ENCODE assay signal across 1 cellular context in the genomic region with DNA sequence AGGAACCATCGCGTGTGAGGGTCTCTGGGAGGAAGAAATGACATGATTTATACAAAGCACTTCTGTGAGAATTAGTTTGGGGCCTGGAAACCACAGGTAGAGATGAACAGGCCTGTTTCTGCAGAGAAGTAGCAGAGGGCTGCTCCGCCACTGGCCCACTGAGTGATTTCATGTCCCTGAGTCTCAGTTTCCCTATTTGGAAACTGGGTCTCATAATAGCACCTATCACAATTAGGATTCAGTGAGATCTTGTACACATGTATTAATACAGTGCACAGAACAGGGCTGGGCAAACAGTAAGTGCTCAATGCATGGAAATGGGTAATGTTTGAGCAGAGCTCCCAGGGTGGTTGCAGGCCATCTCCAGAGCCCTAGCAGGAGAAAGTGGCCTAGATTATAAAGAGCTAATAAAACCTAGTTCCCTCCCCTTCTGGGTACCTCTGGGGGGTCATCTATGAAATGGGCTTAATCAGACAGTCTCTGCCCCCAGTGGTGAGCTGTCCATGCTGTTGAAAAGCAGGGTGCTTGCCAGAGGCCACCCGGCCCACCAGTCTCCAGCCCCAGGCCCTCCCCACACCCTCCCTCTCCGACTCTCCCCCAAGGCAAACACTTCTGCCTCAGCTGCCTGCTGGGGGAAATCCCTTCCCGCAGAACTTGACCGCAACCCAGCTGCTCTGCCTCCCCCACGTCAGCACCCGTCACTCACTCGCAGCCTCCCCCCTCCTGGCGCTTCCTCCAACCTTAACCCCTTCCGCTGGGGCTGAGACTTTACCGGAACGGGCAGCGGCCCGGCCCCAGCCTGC.
TF ChIP-seq lines count a peak whose summit lies in the region.

No MANE protein-coding gene starts in this region.

TF ChIP-seq in GM12878, 131 proteins besides CTCF, POLR2A, EP300 and RAD21 (continued from another document and continues in another):
- TF ChIP-seq SREBF1 (IDR thresholded peaks at IDR 0.05; ENCODE audit: low read length) (0 out of 2 replicates have a peak, but pooled peaks have one; percentile 4), CBFB (IDR thresholded peaks at IDR 0.05; ENCODE audit: low read depth) (peak; percentile 100), YY1 (IDR thresholded peaks at IDR 0.05; ENCODE audit: low read depth, low read length) (peak; percentile 68; the same call in 1 of the 2 replicates), DPF2 (IDR thresholded peaks at IDR 0.05) (peak; percentile 93), EED (IDR thresholded peaks at IDR 0.05; ENCODE audit: low read depth) (peak; percentile 91), MYC (IDR thresholded peaks at IDR 0.05; ENCODE audit: insufficient read depth, insufficient read length, insufficient replicate concordance, low read length, severe bottlenecking) (no peak), ZNF217 (IDR thresholded peaks at IDR 0.05) (no peak), LARP7 (IDR thresholded peaks at IDR 0.05) (peak; percentile 52; the same call in 1 of the 2 replicates), CHD1 (IDR thresholded peaks at IDR 0.05; ENCODE audit: low read depth, low read length) (peak; percentile 84; the same call in 1 of the 2 replicates), SMARCA5 (IDR thresholded peaks at IDR 0.05) (peak; percentile 78), ESRRA (IDR thresholded peaks at IDR 0.05; ENCODE audit: low read length) (no peak), HDAC6 (IDR thresholded peaks at IDR 0.05; ENCODE audit: unreplicated experiment) (no peak), NBN (IDR thresholded peaks at IDR 0.05) (peak; percentile 100), STAT3 (IDR thresholded peaks at IDR 0.05; ENCODE audit: low read depth, low read length) (0 out of 2 replicates have a peak, but pooled peaks have one; percentile 48), NRF1 (conservative IDR thresholded peaks at IDR 0.05; ENCODE audit: low read depth, low read length) (no peak), BACH1 (IDR thresholded peaks at IDR 0.05; ENCODE audit: borderline replicate concordance) (peak; percentile 91; the same call in 1 of the 2 replicates), KDM1A (IDR thresholded peaks at IDR 0.05; ENCODE audit: borderline replicate concordance) (no peak), TCF3 (IDR thresholded peaks at IDR 0.05; ENCODE audit: borderline replicate concordance, insufficient read depth, low read depth, low read length) (peak; percentile 100), SPI1 (IDR thresholded peaks at IDR 0.05; ENCODE audit: borderline replicate concordance, insufficient read depth, low read depth, low read length) (peak; percentile 65; the same call in 1 of the 2 replicates), TBL1XR1 (IDR thresholded peaks at IDR 0.05; ENCODE audit: low read depth, low read length) (peak; percentile 99), CBX3 (IDR thresholded peaks at IDR 0.05; ENCODE audit: borderline replicate concordance, low read depth) (no peak), IKZF2 (IDR thresholded peaks at IDR 0.05) (peak; percentile 88 to 94), MEF2B (IDR thresholded peaks at IDR 0.05; ENCODE audit: partially characterized antibody, poor library complexity, severe bottlenecking) (peak; percentile 71), SRF (IDR thresholded peaks at IDR 0.05; ENCODE audit: low read depth in 2 of 2, low read length in 2 of 2) (peak in 1 of 2 experiments; percentile 42; a peak in 1 of 4 replicates), ZNF622 (IDR thresholded peaks at IDR 0.05) (no peak), MXI1 (IDR thresholded peaks at IDR 0.05; ENCODE audit: low read depth, low read length) (peak; percentile 82), NFIC (IDR thresholded peaks at IDR 0.05; ENCODE audit: low read depth, low read length) (peak; percentile 49; the same call in 1 of the 2 replicates)
- TF ChIP-seq, protein P1, sequence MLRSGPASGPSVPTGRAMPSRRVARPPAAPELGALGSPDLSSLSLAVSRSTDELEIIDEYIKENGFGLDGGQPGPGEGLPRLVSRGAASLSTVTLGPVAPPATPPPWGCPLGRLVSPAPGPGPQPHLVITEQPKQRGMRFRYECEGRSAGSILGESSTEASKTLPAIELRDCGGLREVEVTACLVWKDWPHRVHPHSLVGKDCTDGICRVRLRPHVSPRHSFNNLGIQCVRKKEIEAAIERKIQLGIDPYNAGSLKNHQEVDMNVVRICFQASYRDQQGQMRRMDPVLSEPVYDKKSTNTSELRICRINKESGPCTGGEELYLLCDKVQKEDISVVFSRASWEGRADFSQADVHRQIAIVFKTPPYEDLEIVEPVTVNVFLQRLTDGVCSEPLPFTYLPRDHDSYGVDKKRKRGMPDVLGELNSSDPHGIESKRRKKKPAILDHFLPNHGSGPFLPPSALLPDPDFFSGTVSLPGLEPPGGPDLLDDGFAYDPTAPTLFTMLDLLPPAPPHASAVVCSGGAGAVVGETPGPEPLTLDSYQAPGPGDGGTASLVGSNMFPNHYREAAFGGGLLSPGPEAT (IDR thresholded peaks at IDR 0.05; ENCODE audit: low read depth), result peak; percentile 94
- TF ChIP-seq, protein P2, sequence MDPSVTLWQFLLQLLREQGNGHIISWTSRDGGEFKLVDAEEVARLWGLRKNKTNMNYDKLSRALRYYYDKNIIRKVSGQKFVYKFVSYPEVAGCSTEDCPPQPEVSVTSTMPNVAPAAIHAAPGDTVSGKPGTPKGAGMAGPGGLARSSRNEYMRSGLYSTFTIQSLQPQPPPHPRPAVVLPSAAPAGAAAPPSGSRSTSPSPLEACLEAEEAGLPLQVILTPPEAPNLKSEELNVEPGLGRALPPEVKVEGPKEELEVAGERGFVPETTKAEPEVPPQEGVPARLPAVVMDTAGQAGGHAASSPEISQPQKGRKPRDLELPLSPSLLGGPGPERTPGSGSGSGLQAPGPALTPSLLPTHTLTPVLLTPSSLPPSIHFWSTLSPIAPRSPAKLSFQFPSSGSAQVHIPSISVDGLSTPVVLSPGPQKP (IDR thresholded peaks at IDR 0.05; ENCODE audit: low read depth, low read length), result peak; percentile 64
- TF ChIP-seq, protein P3, sequence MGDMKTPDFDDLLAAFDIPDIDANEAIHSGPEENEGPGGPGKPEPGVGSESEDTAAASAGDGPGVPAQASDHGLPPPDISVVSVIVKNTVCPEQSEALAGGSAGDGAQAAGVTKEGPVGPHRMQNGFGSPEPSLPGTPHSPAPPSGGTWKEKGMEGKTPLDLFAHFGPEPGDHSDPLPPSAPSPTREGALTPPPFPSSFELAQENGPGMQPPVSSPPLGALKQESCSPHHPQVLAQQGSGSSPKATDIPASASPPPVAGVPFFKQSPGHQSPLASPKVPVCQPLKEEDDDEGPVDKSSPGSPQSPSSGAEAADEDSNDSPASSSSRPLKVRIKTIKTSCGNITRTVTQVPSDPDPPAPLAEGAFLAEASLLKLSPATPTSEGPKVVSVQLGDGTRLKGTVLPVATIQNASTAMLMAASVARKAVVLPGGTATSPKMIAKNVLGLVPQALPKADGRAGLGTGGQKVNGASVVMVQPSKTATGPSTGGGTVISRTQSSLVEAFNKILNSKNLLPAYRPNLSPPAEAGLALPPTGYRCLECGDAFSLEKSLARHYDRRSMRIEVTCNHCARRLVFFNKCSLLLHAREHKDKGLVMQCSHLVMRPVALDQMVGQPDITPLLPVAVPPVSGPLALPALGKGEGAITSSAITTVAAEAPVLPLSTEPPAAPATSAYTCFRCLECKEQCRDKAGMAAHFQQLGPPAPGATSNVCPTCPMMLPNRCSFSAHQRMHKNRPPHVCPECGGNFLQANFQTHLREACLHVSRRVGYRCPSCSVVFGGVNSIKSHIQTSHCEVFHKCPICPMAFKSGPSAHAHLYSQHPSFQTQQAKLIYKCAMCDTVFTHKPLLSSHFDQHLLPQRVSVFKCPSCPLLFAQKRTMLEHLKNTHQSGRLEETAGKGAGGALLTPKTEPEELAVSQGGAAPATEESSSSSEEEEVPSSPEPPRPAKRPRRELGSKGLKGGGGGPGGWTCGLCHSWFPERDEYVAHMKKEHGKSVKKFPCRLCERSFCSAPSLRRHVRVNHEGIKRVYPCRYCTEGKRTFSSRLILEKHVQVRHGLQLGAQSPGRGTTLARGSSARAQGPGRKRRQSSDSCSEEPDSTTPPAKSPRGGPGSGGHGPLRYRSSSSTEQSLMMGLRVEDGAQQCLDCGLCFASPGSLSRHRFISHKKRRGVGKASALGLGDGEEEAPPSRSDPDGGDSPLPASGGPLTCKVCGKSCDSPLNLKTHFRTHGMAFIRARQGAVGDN (IDR thresholded peaks at IDR 0.05), result peak; percentile 7; the same call in 1 of the 2 replicates
- TF ChIP-seq, protein P4, sequence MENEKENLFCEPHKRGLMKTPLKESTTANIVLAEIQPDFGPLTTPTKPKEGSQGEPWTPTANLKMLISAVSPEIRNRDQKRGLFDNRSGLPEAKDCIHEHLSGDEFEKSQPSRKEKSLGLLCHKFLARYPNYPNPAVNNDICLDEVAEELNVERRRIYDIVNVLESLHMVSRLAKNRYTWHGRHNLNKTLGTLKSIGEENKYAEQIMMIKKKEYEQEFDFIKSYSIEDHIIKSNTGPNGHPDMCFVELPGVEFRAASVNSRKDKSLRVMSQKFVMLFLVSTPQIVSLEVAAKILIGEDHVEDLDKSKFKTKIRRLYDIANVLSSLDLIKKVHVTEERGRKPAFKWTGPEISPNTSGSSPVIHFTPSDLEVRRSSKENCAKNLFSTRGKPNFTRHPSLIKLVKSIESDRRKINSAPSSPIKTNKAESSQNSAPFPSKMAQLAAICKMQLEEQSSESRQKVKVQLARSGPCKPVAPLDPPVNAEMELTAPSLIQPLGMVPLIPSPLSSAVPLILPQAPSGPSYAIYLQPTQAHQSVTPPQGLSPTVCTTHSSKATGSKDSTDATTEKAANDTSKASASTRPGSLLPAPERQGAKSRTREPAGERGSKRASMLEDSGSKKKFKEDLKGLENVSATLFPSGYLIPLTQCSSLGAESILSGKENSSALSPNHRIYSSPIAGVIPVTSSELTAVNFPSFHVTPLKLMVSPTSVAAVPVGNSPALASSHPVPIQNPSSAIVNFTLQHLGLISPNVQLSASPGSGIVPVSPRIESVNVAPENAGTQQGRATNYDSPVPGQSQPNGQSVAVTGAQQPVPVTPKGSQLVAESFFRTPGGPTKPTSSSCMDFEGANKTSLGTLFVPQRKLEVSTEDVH (IDR thresholded peaks at IDR 0.05; ENCODE audit: low read depth, partially characterized antibody), result peak; percentile 64
- TF ChIP-seq, protein P5, sequence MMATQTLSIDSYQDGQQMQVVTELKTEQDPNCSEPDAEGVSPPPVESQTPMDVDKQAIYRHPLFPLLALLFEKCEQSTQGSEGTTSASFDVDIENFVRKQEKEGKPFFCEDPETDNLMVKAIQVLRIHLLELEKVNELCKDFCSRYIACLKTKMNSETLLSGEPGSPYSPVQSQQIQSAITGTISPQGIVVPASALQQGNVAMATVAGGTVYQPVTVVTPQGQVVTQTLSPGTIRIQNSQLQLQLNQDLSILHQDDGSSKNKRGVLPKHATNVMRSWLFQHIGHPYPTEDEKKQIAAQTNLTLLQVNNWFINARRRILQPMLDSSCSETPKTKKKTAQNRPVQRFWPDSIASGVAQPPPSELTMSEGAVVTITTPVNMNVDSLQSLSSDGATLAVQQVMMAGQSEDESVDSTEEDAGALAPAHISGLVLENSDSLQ (IDR thresholded peaks at IDR 0.05), result peak; percentile 97
- TF ChIP-seq, protein P6, sequence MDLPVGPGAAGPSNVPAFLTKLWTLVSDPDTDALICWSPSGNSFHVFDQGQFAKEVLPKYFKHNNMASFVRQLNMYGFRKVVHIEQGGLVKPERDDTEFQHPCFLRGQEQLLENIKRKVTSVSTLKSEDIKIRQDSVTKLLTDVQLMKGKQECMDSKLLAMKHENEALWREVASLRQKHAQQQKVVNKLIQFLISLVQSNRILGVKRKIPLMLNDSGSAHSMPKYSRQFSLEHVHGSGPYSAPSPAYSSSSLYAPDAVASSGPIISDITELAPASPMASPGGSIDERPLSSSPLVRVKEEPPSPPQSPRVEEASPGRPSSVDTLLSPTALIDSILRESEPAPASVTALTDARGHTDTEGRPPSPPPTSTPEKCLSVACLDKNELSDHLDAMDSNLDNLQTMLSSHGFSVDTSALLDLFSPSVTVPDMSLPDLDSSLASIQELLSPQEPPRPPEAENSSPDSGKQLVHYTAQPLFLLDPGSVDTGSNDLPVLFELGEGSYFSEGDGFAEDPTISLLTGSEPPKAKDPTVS (IDR thresholded peaks at IDR 0.05; ENCODE audit: low read depth, low read length), result no peak
- TF ChIP-seq, protein P7, sequence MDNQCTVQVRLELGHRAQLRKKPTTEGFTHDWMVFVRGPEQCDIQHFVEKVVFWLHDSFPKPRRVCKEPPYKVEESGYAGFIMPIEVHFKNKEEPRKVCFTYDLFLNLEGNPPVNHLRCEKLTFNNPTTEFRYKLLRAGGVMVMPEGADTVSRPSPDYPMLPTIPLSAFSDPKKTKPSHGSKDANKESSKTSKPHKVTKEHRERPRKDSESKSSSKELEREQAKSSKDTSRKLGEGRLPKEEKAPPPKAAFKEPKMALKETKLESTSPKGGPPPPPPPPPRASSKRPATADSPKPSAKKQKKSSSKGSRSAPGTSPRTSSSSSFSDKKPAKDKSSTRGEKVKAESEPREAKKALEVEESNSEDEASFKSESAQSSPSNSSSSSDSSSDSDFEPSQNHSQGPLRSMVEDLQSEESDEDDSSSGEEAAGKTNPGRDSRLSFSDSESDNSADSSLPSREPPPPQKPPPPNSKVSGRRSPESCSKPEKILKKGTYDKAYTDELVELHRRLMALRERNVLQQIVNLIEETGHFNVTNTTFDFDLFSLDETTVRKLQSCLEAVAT (IDR thresholded peaks at IDR 0.05), result peak; percentile 99
- TF ChIP-seq, protein P8, sequence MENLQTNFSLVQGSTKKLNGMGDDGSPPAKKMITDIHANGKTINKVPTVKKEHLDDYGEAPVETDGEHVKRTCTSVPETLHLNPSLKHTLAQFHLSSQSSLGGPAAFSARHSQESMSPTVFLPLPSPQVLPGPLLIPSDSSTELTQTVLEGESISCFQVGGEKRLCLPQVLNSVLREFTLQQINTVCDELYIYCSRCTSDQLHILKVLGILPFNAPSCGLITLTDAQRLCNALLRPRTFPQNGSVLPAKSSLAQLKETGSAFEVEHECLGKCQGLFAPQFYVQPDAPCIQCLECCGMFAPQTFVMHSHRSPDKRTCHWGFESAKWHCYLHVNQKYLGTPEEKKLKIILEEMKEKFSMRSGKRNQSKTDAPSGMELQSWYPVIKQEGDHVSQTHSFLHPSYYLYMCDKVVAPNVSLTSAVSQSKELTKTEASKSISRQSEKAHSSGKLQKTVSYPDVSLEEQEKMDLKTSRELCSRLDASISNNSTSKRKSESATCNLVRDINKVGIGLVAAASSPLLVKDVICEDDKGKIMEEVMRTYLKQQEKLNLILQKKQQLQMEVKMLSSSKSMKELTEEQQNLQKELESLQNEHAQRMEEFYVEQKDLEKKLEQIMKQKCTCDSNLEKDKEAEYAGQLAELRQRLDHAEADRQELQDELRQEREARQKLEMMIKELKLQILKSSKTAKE (IDR thresholded peaks at IDR 0.05; ENCODE audit: low read depth, poor library complexity, severe bottlenecking), result peak; percentile 76
